ENCODE assay signal across 10 cellular contexts in the genomic region with DNA sequence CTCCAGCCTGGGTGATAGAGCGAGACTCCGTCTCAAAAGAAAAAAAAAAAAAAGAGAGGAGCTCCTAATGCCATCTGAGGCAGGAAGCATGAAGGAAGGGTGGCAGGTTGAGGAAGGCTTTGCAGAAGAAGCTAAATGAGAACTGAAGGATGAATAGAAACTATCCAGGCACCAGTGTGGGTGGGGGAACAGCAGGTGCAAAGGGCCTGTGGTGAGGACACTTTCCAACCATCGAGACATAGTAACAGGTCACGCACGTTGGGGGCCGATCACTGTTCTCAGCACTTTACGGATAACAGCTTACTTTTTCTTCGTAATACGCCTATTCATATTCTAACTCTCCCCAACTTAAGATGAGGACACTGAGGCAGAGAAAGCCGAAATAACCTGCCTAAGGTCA.
"Had no signal": no experiment of that assay in that cellular context is flagged by ENCODE, and none has a peak within 500 bp of the region (broad histone marks: within the 10 kb centered on the region; RNA-seq: fewer than 3 reads in every experiment).

No MANE protein-coding gene starts in this region.

- H2AFZ ChIP-seq: GM23338 had no signal

- H3K27ac Mint-ChIP-seq: GM23338, H9, HFFc6 had no signal

- H3K9ac ChIP-seq: KMS-11 had no signal

- H3K4me3 ChIP-seq: GM23338 had no signal

- H3K4me3 Mint-ChIP-seq: GM23338, H9, HFFc6 had no signal

- H3K27ac ChIP-seq: KMS-11 had no signal

- ATAC-seq: GM23338 had no signal

- DNase-seq: H9, HCEC 1CT, HFFc6, IMR-90, KBM-7 had no signal

- H3K4me2 ChIP-seq: GM23338, KMS-11 had no signal

- FAIRE-seq: H1, H54, HTR-8/SVneo had no signal
